ENCODE assay signal across 8 cellular contexts in the genomic region with DNA sequence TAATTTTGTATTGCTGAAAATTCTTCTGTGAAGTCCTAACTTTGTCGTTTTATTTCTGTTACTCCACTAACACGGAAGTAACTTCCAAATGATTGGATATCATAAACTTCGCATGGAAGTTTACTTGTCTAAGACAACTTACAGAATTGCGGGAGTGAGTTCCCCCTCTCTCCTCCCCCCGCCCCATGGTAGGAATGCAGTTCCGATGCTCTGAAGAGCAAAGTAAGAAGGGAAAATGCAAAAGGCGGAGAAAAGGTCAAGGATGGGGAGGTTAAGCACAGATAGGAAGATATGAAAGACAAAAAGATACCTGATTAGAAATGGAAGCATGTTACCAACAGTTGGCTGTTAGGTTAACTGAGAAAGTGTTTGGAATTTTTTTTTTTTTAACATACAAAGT. TPM values are rescaled to one million over a fixed set of nuclear protein-coding genes. Genes with fewer than 3 reads are reported as not detected.
A peak's percentile ranks its signal among the peaks of the same experiment; 100 is the strongest.
DNase-seq lines count a peak whose midpoint lies in the region; ATAC-seq lines count a peak whose summit lies in the region.

No MANE protein-coding gene starts in this region.

- peaks cover 5 to 28% (median 21%) of the 10 kb centered on the region in 5 donors for H3K4me1 ChIP-seq in subcutaneous abdominal adipose tissue (ENCODE audit: control insufficient read depth in 5 of 5, insufficient read depth in 5 of 5, low read length in 5 of 5)

- H3K36me3 Mint-ChIP-seq in activated CD4-positive, alpha-beta T cell treated with anti-CD3 and anti-CD28 coated beads for 36 hours (ENCODE audit: low read depth), result peaks cover 35% of the 10 kb centered on the region
- H3K36me3 Mint-ChIP-seq in activated T-helper 17 cell treated with anti-CD3 and anti-CD28 coated beads, Interleukin-2, amount 50 U/mL, for 72 hours (ENCODE audit: low read depth), result peaks cover 65% of the 10 kb centered on the region

- H3K27ac ChIP-seq in subcutaneous abdominal adipose tissue (ENCODE audit: low read depth, low read length), result no peak overlapping the region

- H3K27ac Mint-ChIP-seq in activated CD4-positive, alpha-beta T cell treated with anti-CD3 and anti-CD28 coated beads for 36 hours, result peak overlapping the region; percentile 96
- H3K27ac Mint-ChIP-seq in activated T-helper 17 cell treated with anti-CD3 and anti-CD28 coated beads, Interleukin-2, amount 50 U/mL, for 72 hours, result peak overlapping the region; percentile 97

- peaks cover 40% of the 10 kb centered on the region for H3K4me1 Mint-ChIP-seq in activated CD4-positive, alpha-beta T cell treated with anti-CD3 and anti-CD28 coated beads for 36 hours
- peaks cover 22% of the 10 kb centered on the region for H3K4me1 Mint-ChIP-seq in activated T-helper 17 cell treated with anti-CD3 and anti-CD28 coated beads, Interleukin-2, amount 50 U/mL, for 72 hours

- DNase-seq in activated CD4-positive, alpha-beta T cell treated with anti-CD3 and anti-CD28 coated beads for 36 hours, result no peak
- DNase-seq in activated CD4-positive, alpha-beta T cell treated with anti-CD3 and anti-CD28 coated beads, Interleukin-2, amount 50 U/mL, for 1 hour, result no peak
- DNase-seq in iPS-NIHi11 (ENCODE audit: low spot score), result peak; percentile 15
- DNase-seq in HUDEP-2 (lab: John Stamatoyannopoulos, UW; ENCODE audit: unreplicated experiment in 76 of 76), result no peak
- no peak for DNase-seq in C1 segment of cervical spinal cord (lab: John Stamatoyannopoulos, UW)
- DNase-seq in HCEC 1CT, result no peak

- H3K4me3 Mint-ChIP-seq in activated CD4-positive, alpha-beta T cell treated with anti-CD3 and anti-CD28 coated beads for 36 hours, result peak overlapping the region; percentile 87
- H3K4me3 Mint-ChIP-seq in activated T-helper 17 cell treated with anti-CD3 and anti-CD28 coated beads, Interleukin-2, amount 50 U/mL, for 72 hours, result peak overlapping the region; percentile 98

- no peaks in the 10 kb centered on the region for H3K27me3 Mint-ChIP-seq in activated CD4-positive, alpha-beta T cell treated with anti-CD3 and anti-CD28 coated beads for 36 hours
- no peaks in the 10 kb centered on the region for H3K27me3 Mint-ChIP-seq in activated T-helper 17 cell treated with anti-CD3 and anti-CD28 coated beads, Interleukin-2, amount 50 U/mL, for 72 hours

- H3K4me3 ChIP-seq in subcutaneous abdominal adipose tissue (ENCODE audit: low read depth in 1 of 5, low read length in 5 of 5), result peak overlapping the region; percentile 73 to 97 (median 94)

- POLR2A ChIA-PET in activated CD4-positive, alpha-beta T cell treated with anti-CD3 and anti-CD28 coated beads for 36 hours (lab: Charles Lee), result no interaction called here

- no peaks in the 10 kb centered on the region for H3K9me3 Mint-ChIP-seq in activated CD4-positive, alpha-beta T cell treated with anti-CD3 and anti-CD28 coated beads for 36 hours (ENCODE audit: low read depth)
- H3K9me3 Mint-ChIP-seq in activated T-helper 17 cell treated with anti-CD3 and anti-CD28 coated beads, Interleukin-2, amount 50 U/mL, for 72 hours, result no peaks in the 10 kb centered on the region

- no peaks in the 10 kb centered on the region for H3K9me3 ChIP-seq in subcutaneous abdominal adipose tissue (ENCODE audit: control insufficient read depth in 5 of 5, low read length in 5 of 5)

- peak overlapping the region; percentile 52 to 91 (median 86) for H3K9ac ChIP-seq in subcutaneous abdominal adipose tissue (ENCODE audit: low read length in 5 of 5)

- intact Hi-C loops in activated CD4-positive, alpha-beta T cell treated with anti-CD3 and anti-CD28 coated beads for 36 hours (cut with DNase I, micrococcal nuclease), result loop anchor here (1.0 to 10.0 kb wide), 9 partner anchors 260 to 1467 kb away; a partner anchor contains a TSS

- ATAC-seq in activated CD4-positive, alpha-beta T cell treated with anti-CD3 and anti-CD28 coated beads for 36 hours, result no peak
- ATAC-seq in activated T-helper 17 cell treated with anti-CD3 and anti-CD28 coated beads, Interleukin-2, amount 50 U/mL, for 72 hours (replicated peaks), result no peak

- CTCF ChIA-PET in activated CD4-positive, alpha-beta T cell treated with anti-CD3 and anti-CD28 coated beads for 36 hours (lab: Charles Lee), result interaction anchor here (1.3 kb wide), 1 partner anchor 309 kb away, joined by 3 read pairs; no protein-coding TSS in a partner anchor

- peaks cover 9 to 15% (median 14%) of the 10 kb centered on the region in 5 donors for H3K36me3 ChIP-seq in subcutaneous abdominal adipose tissue (ENCODE audit: control insufficient read depth in 5 of 5, insufficient read depth in 5 of 5, low read length in 5 of 5)

- H3K27me3 ChIP-seq in subcutaneous abdominal adipose tissue (ENCODE audit: control insufficient read depth in 5 of 5, insufficient read depth in 4 of 5, low read length in 5 of 5), result no peaks in the 10 kb centered on the region

RNA-seq across cellular contexts. Expression of a gene that starts 1.3 kb away (rescaled TPM):
- total RNA-seq in activated CD4-positive, alpha-beta T cell treated with anti-CD3 and anti-CD28 coated beads for 36 hours, result 100 to 1,000 TPM; 392 to 408 TPM
- 100 to 1,000 TPM; 250 to 349 TPM for total RNA-seq in activated T-helper 17 cell treated with anti-CD3 and anti-CD28 coated beads, Interleukin-2, amount 50 U/mL, for 72 hours
